Comparison of ENCODE assay signal across 14 cellular contexts in genomic region chr2:105515581-105516415, GRCh38.
DNase-seq lines count a peak whose midpoint lies in the region; ATAC-seq, FAIRE-seq and TF ChIP-seq lines count a peak whose summit lies in the region.
"Had no signal": no experiment of that assay in that cellular context is flagged by ENCODE, and none has a peak within 500 bp of the region (broad histone marks: within the 10 kb centered on the region; RNA-seq: fewer than 3 reads in every experiment).

No MANE protein-coding gene starts in this region.

- peak; percentile 7 for DNase-seq in NCI-H345 (lab: John Stamatoyannopoulos, UW)
- DNase-seq in NCI-H345 treated with DMSO at 0.1 percent for 48 hours (lab: John Stamatoyannopoulos, UW; ENCODE audit: unreplicated experiment), result no peak
- DNase-seq in endothelial cell of umbilical vein (ENCODE audit: low read depth, low spot score), result peak; percentile 19
- DNase-seq in lower lobe of right lung, result peak; percentile 67
- DNase-seq in urothelium cell line (ENCODE audit: low spot score), result no peak
- DNase-seq in activated CD4-positive, alpha-beta memory T cell treated with anti-CD3 and anti-CD28 coated beads, Interleukin-2, amount 10 ng/mL, durations not matched to agents 7 days and 5 days, result no peak
- DNase-seq in activated naive CD4-positive, alpha-beta T cell (lab: John Stamatoyannopoulos, UW), result no peak
- DNase-seq: 8988T; activated B cell treated with CpG ODN at 0.5 μM for 24 hours; CD8-positive, alpha-beta memory T cell; natural killer cell; NCI-H1436 had no signal

- no peaks in the 10 kb centered on the region for H3K4me1 Mint-ChIP-seq in activated CD4-positive, alpha-beta memory T cell treated with anti-CD3 and anti-CD28 coated beads, Interleukin-2, amount 10 ng/mL, durations not matched to agents 7 days and 5 days
- H3K4me1 Mint-ChIP-seq: activated B cell treated with CpG ODN at 0.5 μM for 24 hours; CD8-positive, alpha-beta memory T cell; natural killer cell had no signal

- no peak overlapping the region for H3K9ac ChIP-seq in endothelial cell of umbilical vein (replicated peaks; ENCODE audit: extremely low read depth, insufficient read depth, low read length)

- H3K4me3 ChIP-seq in endothelial cell of umbilical vein (replicated peaks in 1 of 3; ENCODE audit: insufficient read depth in 1 of 3, low read depth in 1 of 3, low read length in 3 of 3) (no peak overlapping the region), lower lobe of right lung (no peak overlapping the region)
- H3K4me3 ChIP-seq: tibial nerve had no signal

- no peak overlapping the region for H3K27ac Mint-ChIP-seq in activated CD4-positive, alpha-beta memory T cell treated with anti-CD3 and anti-CD28 coated beads, Interleukin-2, amount 10 ng/mL, durations not matched to agents 7 days and 5 days
- H3K27ac Mint-ChIP-seq: activated B cell treated with CpG ODN at 0.5 μM for 24 hours, natural killer cell had no signal

- intact Hi-C loops in endothelial cell of umbilical vein (cut with micrococcal nuclease), result loop anchor here (2.0 kb wide), 2 partner anchors 61 to 105 kb away; no protein-coding TSS in a partner anchor
- intact Hi-C loops in lower lobe of right lung (cut with DNase I), result no loop called here

- H3K9me3 Mint-ChIP-seq in activated CD4-positive, alpha-beta memory T cell treated with anti-CD3 and anti-CD28 coated beads, Interleukin-2, amount 10 ng/mL, durations not matched to agents 7 days and 5 days, result no peaks in the 10 kb centered on the region
- H3K9me3 Mint-ChIP-seq: activated B cell treated with CpG ODN at 0.5 μM for 24 hours; CD8-positive, alpha-beta memory T cell; natural killer cell had no signal

- CTCF ChIA-PET in endothelial cell of umbilical vein (lab: Charles Lee), result interaction anchor here (0.8 to 9.9 kb wide), 8 partner anchors 9 to 228 kb away, joined by 3 to 219 read pairs (median 3); no protein-coding TSS in a partner anchor
- CTCF ChIA-PET in activated CD4-positive, alpha-beta memory T cell treated with anti-CD3 and anti-CD28 coated beads, Interleukin-2, amount 10 ng/mL, durations not matched to agents 7 days and 5 days (lab: Charles Lee), result interaction anchor here (0.7 kb wide), 1 partner anchor 9 kb away, joined by 3 read pairs; no protein-coding TSS in a partner anchor

- H3K4me3 Mint-ChIP-seq in activated CD4-positive, alpha-beta memory T cell treated with anti-CD3 and anti-CD28 coated beads, Interleukin-2, amount 10 ng/mL, durations not matched to agents 7 days and 5 days, result no peak overlapping the region
- H3K4me3 Mint-ChIP-seq: activated B cell treated with CpG ODN at 0.5 μM for 24 hours; CD8-positive, alpha-beta memory T cell; natural killer cell had no signal

- ATAC-seq in lower lobe of right lung (peak; percentile 71 to 74), GM18502 (IDR thresholded peaks at IDR 0.05; ENCODE audit: poor library complexity, unreplicated experiment) (no peak)
- ATAC-seq: natural killer cell had no signal

- peaks cover 11 to 14% of the 10 kb centered on the region in 2 experiments for H3K27me3 ChIP-seq in endothelial cell of umbilical vein (ENCODE audit: control insufficient read depth in 2 of 2, insufficient read depth in 2 of 2, low read length in 2 of 2)
- H3K27me3 ChIP-seq in lower lobe of right lung (ENCODE audit: low read depth), result no peaks in the 10 kb centered on the region
- H3K27me3 ChIP-seq: tibial nerve had no signal

- H3K36me3 Mint-ChIP-seq in activated CD4-positive, alpha-beta memory T cell treated with anti-CD3 and anti-CD28 coated beads, Interleukin-2, amount 10 ng/mL, durations not matched to agents 7 days and 5 days (ENCODE audit: low read depth), result no peaks in the 10 kb centered on the region
- H3K36me3 Mint-ChIP-seq: CD8-positive, alpha-beta memory T cell; natural killer cell had no signal

- H3K27ac ChIP-seq in endothelial cell of umbilical vein (ENCODE audit: insufficient read depth, low read depth, low read length) (no peak overlapping the region), lower lobe of right lung (no peak overlapping the region)
- H3K27ac ChIP-seq: tibial nerve had no signal

- H2AFZ ChIP-seq in endothelial cell of umbilical vein (ENCODE audit: low read depth, low read length), result no peak overlapping the region

- no TSS peak for BruUV-seq in endothelial cell of umbilical vein (replicated peaks; lab: Mats Ljungman, UMichigan)

- TF ChIP-seq POLR2A in endothelial cell of umbilical vein (IDR thresholded peaks at IDR 0.05; ENCODE audit: low read depth, low read length), result no peak

- peaks cover 3% of the 10 kb centered on the region for H4K20me1 ChIP-seq in endothelial cell of umbilical vein (replicated peaks; ENCODE audit: control insufficient read depth, extremely low read depth, insufficient read depth, low read length)

- FAIRE-seq in endothelial cell of umbilical vein (lab: Jason Lieb, UNC) (no peak), urothelium cell line (lab: Jason Lieb, UNC) (peak; percentile 82)

- H3K79me2 ChIP-seq in endothelial cell of umbilical vein (ENCODE audit: control insufficient read depth, insufficient read depth, low read length), result no peaks in the 10 kb centered on the region

- H3K4me2 ChIP-seq in endothelial cell of umbilical vein (ENCODE audit: insufficient read depth, low read length), result no peak overlapping the region

- dilution Hi-C loops in endothelial cell of umbilical vein (cut with MboI; ENCODE audit: extremely low pct_ligation_motif_present, low sequenced_read_pairs), result no loop called here

- H3K9me3 ChIP-seq in endothelial cell of umbilical vein (replicated peaks; ENCODE audit: control insufficient read depth, insufficient read depth, low read length), result no peaks in the 10 kb centered on the region
- H3K9me3 ChIP-seq in lower lobe of right lung, result no peaks in the 10 kb centered on the region
- H3K9me3 ChIP-seq: tibial nerve had no signal

- H3K36me3 ChIP-seq in endothelial cell of umbilical vein (ENCODE audit: control insufficient read depth in 2 of 2, extremely low read depth in 1 of 2, insufficient read depth in 2 of 2, low read length in 2 of 2) (no peaks in the 10 kb centered on the region), lower lobe of right lung (no peaks in the 10 kb centered on the region)
- H3K36me3 ChIP-seq: tibial nerve had no signal

- peaks cover 34% of the 10 kb centered on the region for H3K27me3 Mint-ChIP-seq in activated CD4-positive, alpha-beta memory T cell treated with anti-CD3 and anti-CD28 coated beads, Interleukin-2, amount 10 ng/mL, durations not matched to agents 7 days and 5 days

- peaks cover under 1% of the 10 kb centered on the region for H3K4me1 ChIP-seq in endothelial cell of umbilical vein (ENCODE audit: control insufficient read depth, extremely low read depth, insufficient read depth, low read length)
- H3K4me1 ChIP-seq in lower lobe of right lung, result peaks cover 6% of the 10 kb centered on the region

- no peaks in the 10 kb centered on the region for H3K9me1 ChIP-seq in endothelial cell of umbilical vein (replicated peaks; ENCODE audit: control insufficient read depth, extremely low read depth, insufficient read depth, low read length)

- POLR2A ChIA-PET in endothelial cell of umbilical vein (lab: Charles Lee), result no interaction called here
- POLR2A ChIA-PET in activated CD4-positive, alpha-beta memory T cell treated with anti-CD3 and anti-CD28 coated beads, Interleukin-2, amount 10 ng/mL, durations not matched to agents 7 days and 5 days (lab: Charles Lee), result no interaction called here

- TF ChIP-seq CTCF in endothelial cell of umbilical vein (IDR thresholded peaks at IDR 0.05; ENCODE audit: extremely low read depth in 1 of 2, insufficient read depth in 1 of 2, low read depth in 1 of 2, low read length in 2 of 2), result no peak
- TF ChIP-seq CTCF in lower lobe of right lung (IDR thresholded peaks at IDR 0.05), result no peak

TF ChIP-seq in endothelial cell of umbilical vein, 7 proteins besides CTCF, POLR2A, EP300 and RAD21:
- TF ChIP-seq FOS (IDR thresholded peaks at IDR 0.05; ENCODE audit: borderline replicate concordance, insufficient read depth, low read length) (no peak), MAX (IDR thresholded peaks at IDR 0.05; ENCODE audit: insufficient read depth, insufficient read length) (no peak), JUN (IDR thresholded peaks at IDR 0.05; ENCODE audit: borderline replicate concordance, insufficient read depth, insufficient read length, low read depth) (no peak), POLR2AphosphoS5 (IDR thresholded peaks at IDR 0.05; ENCODE audit: insufficient read depth, low read depth, low read length) (no peak), GATA2 (IDR thresholded peaks at IDR 0.05; ENCODE audit: insufficient read depth, insufficient read length, low read depth, low read length) (no peak), EZH2 (IDR thresholded peaks at IDR 0.05; ENCODE audit: borderline replicate concordance, low read depth, low read length, severe bottlenecking) (no peak), MYC (IDR thresholded peaks at IDR 0.05; ENCODE audit: low read depth, low read length) (no peak)

Comparison
In these comparisons a context has a peak if more than half of its experiments do, and no peak if none do; other contexts are left out.
1. DNase-seq: peak in NCI-H345 (single experiment), endothelial cell of umbilical vein (single experiment) and lower lobe of right lung (single experiment); none in NCI-H345 treated with DMSO at 0.1 percent for 48 hours (single experiment), urothelium cell line (single experiment), activated CD4-positive, alpha-beta memory T cell treated with anti-CD3 and anti-CD28 coated beads, Interleukin-2, amount 10 ng/mL, durations not matched to agents 7 days and 5 days (single experiment) and activated naive CD4-positive, alpha-beta T cell (0 of 4).